In genomic region chr19:50281491-50281890, GRCh38 we compare ENCODE assay signal across 27 cellular contexts. TPM values are rescaled to one million over a fixed set of nuclear protein-coding genes. Genes with fewer than 3 reads are reported as not detected.
"Had no signal": no experiment of that assay in that cellular context is flagged by ENCODE, and none has a peak within 500 bp of the region (broad histone marks: within the 10 kb centered on the region; RNA-seq: fewer than 3 reads in every experiment).

No MANE protein-coding gene starts in this region.

- H3K4me3 ChIP-seq: coronary artery, dorsolateral prefrontal cortex, esophagus muscularis mucosa, gastroesophageal sphincter, heart left ventricle, hepatocyte, left lung, lower lobe of right lung, mucosa of descending colon had no signal

- H3K79me2 ChIP-seq: hepatocyte had no signal

- H3K9me3 ChIP-seq: lower lobe of right lung, mucosa of descending colon had no signal

- H3K4me3 Mint-ChIP-seq: immature natural killer cell, mesothelial cell of epicardium, naive B cell had no signal

- H3K27ac ChIP-seq: coronary artery, dorsolateral prefrontal cortex, esophagus muscularis mucosa, foreskin keratinocyte, gastroesophageal sphincter, heart left ventricle, hepatocyte, left lung, lower lobe of right lung had no signal

- H3K27ac Mint-ChIP-seq: immature natural killer cell, mesothelial cell of epicardium had no signal

- H3K4me1 Mint-ChIP-seq: immature natural killer cell, mesothelial cell of epicardium had no signal

- DNase-seq: dermis blood vessel endothelial cell; dorsolateral prefrontal cortex; effector CD4-positive, alpha-beta T cell; effector memory CD4-positive, alpha-beta T cell; foreskin keratinocyte; heart left ventricle; hypothalamus; immature natural killer cell; islet precursor cell; kidney; kidney glomerular epithelial cell; left lung; left ventricle myocardium superior; lower lobe of right lung; mesenchymal stem cell; mucosa of descending colon; naive B cell had no signal

- H3K4me2 ChIP-seq: hepatocyte had no signal

- FAIRE-seq: colon, endothelial cell of umbilical vein, frontal cortex, kidney had no signal

- H3K27me3 ChIP-seq: dorsolateral prefrontal cortex, foreskin keratinocyte, heart left ventricle, hepatocyte, left lung had no signal

- H2AFZ ChIP-seq: hepatocyte had no signal

- H3K4me1 ChIP-seq: esophagus muscularis mucosa, foreskin keratinocyte, gastroesophageal sphincter, heart left ventricle, left lung, lower lobe of right lung had no signal

- ATAC-seq: foreskin keratinocyte, gastroesophageal sphincter, left lung, left ventricle myocardium superior, lower lobe of right lung had no signal

- H3K36me3 Mint-ChIP-seq: immature natural killer cell had no signal

RNA-seq across cellular contexts. Expression of gene KCNC3, which starts 47.7 kb away (rescaled TPM):
- total RNA-seq: fibroblast of villous mesenchyme, foreskin keratinocyte, myocyte had no signal
- polyA plus RNA-seq: foreskin keratinocyte, immature natural killer cell had no signal
